In the genomic region with DNA sequence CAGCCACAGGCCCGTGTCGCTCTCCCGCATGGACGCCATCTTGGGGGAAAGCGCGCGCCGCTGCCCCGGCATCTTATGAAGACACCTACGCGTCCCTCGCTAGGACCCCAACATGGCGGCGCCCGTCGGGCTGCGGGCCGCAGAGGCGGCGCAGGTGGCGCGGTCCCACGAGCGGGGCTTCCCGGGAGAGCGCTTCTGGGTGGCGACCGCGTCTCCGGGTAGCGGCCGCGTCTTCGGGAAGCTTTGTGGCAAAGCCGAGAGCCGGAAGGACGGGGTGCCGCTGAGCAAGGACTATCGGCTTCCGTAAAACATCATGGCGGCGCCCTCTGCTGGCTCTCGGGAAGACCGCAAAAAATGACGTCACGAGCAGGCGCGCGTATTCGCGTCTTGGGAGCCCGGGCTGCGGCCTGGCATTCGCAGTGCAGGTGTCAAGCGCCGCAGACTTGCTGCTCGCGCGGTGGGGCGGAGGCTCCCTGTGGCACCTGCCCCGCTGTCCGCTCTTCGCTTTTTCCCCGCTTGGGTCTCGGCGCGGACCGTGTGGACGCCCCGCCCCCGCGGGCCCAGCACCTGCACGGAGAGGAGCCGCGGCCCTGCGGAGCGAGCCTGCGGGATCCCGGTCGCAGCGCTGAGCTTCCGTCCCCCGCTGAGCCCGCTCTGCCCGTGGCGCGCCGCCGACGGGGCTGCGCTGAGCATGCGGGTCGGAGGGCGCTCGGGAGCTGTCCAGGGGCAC, we compare ENCODE assay signal across 8 cellular contexts. TPM values are rescaled to one million over a fixed set of nuclear protein-coding genes. Genes with fewer than 3 reads are reported as not detected.
DNase-seq lines count a peak whose midpoint lies in the region; ATAC-seq and TF ChIP-seq lines count a peak whose summit lies in the region.

A gene (minus strand): TSS at position 54 of the 730 bp plus-strand sequence. CDS start 15 bp downstream, at position 39.

- peaks cover 4% of the 10 kb centered on the region for H3K9me1 ChIP-seq in IMR-90 (ENCODE audit: insufficient read depth, low read length)

- H4K91ac ChIP-seq in IMR-90 (ENCODE audit: insufficient read depth, low read depth, low read length), result peak within 1 kb of the TSS; percentile 93; the same call in 1 of the 2 replicates

- no peak within 1 kb of the TSS for H2BK15ac ChIP-seq in IMR-90 (ENCODE audit: low read depth, low read length)

- H2AFZ ChIP-seq in IMR-90 (replicated peaks; ENCODE audit: low read length, poor library complexity), result peak within 1 kb of the TSS; percentile 100
- peak within 1 kb of the TSS; percentile 75 for H2AFZ ChIP-seq in OCI-LY7 (ENCODE audit: low read length)

- H3K23ac ChIP-seq in IMR-90 (ENCODE audit: low read depth, low read length), result peak within 1 kb of the TSS; percentile 86

- H3K36me3 ChIP-seq in IMR-90 (ENCODE audit: control insufficient read depth, insufficient read depth, low read length) (peaks cover 6% of the 10 kb centered on the region), OCI-LY7 (ENCODE audit: insufficient read depth, low read length) (peaks cover 31% of the 10 kb centered on the region), mucosa of descending colon (ENCODE audit: low read depth) (no peaks in the 10 kb centered on the region)

- WGBS in IMR-90 (ENCODE audit: extremely low coverage in 2 of 2, insufficient read length in 1 of 2), 2 experiments, result 1% methylated on average over 56 of the region's 95 CpGs; no CpG with 5 or more reads in 1 of the 2 experiments

- H3K4ac ChIP-seq in IMR-90 (ENCODE audit: low read depth, low read length), result peak within 1 kb of the TSS; percentile 91

- peaks cover 20 to 39% of the 10 kb centered on the region in 2 experiments for H3K79me1 ChIP-seq in IMR-90 (ENCODE audit: low read depth in 1 of 2, low read length in 2 of 2)

- TF ChIP-seq RAD21 in IMR-90 (IDR thresholded peaks at IDR 0.05; ENCODE audit: low read length), result no peak

- peak within 1 kb of the TSS; percentile 86 for H3K14ac ChIP-seq in IMR-90 (replicated peaks; ENCODE audit: low read depth, low read length)

- H4K8ac ChIP-seq in IMR-90 (ENCODE audit: low read depth in 2 of 2, low read length in 2 of 2), result peak within 1 kb of the TSS; percentile 90 to 100

- H4K20me1 ChIP-seq in IMR-90 (ENCODE audit: insufficient read depth, low read length), result peaks cover 19% of the 10 kb centered on the region
- H4K20me1 ChIP-seq in OCI-LY7 (ENCODE audit: insufficient read depth, low read length), result peaks cover 6% of the 10 kb centered on the region; the same call in 1 of the 2 replicates

- H3K4me3 ChIP-seq in IMR-90 (ENCODE audit: insufficient read depth, low read depth, low read length) (peak within 1 kb of the TSS; percentile 100), OCI-LY7 (ENCODE audit: low read depth, low read length, poor library complexity, severe bottlenecking) (peak within 1 kb of the TSS; percentile 97), mucosa of descending colon (peak within 1 kb of the TSS; percentile 93)

- POLR2A ChIA-PET in IMR-90 (lab: Charles Lee; ENCODE audit: unreplicated experiment), result no interaction called here
- POLR2A ChIA-PET in OCI-LY7 (lab: Charles Lee), result interaction anchor here (0.6 to 1.5 kb wide), 7 partner anchors 9 to 559 kb away, joined by 3 to 8 read pairs (median 4); no protein-coding TSS in a partner anchor

- H2AK9ac ChIP-seq in IMR-90 (replicated peaks; ENCODE audit: low read depth, low read length, poor library complexity), result peak within 1 kb of the TSS; percentile 91

- in situ Hi-C loops in IMR-90 (cut with MboI; ENCODE audit: low sequenced_read_pairs), result no loop called here

- DNase-seq in DMS153 (lab: John Stamatoyannopoulos, UW) (peak; percentile 73), IMR-90 (peak; percentile 91), OCI-LY7 (ENCODE audit: low spot score) (peak; percentile 98), activated T-cell treated with anti-CD3 and anti-CD28 coated beads for 4 hours (peak; percentile 93), epithelial cell of prostate (ENCODE audit: low read depth, low spot score) (peak; percentile 73), mucosa of descending colon (peak; percentile 96 to 98 (median 97))
- DNase-seq in stimulated activated CD8-positive, alpha-beta memory T cell treated with anti-CD3 and anti-CD28 coated beads, Interleukin-4, amount 100 ng/mL, for 1 hour (ENCODE audit: low read depth in 2 of 2, low spot score in 1 of 2), result peak; percentile 90 to 93

- CTCF ChIA-PET in IMR-90 (lab: Yijun Ruan, JAX) (no interaction called here), OCI-LY7 (lab: Charles Lee; ENCODE audit: unreplicated experiment) (no interaction called here)

- no peaks in the 10 kb centered on the region for H3K27me3 ChIP-seq in IMR-90 (ENCODE audit: control insufficient read depth, insufficient read depth, low read length)

- H3K9me2 ChIP-seq in OCI-LY7 (ENCODE audit: insufficient read depth, low read length), result no peaks in the 10 kb centered on the region

- peak; percentile 18; the same call in 1 of the 2 replicates for TF ChIP-seq POLR2A in IMR-90 (IDR thresholded peaks at IDR 0.05; ENCODE audit: low read depth, low read length)

- H3K4me2 ChIP-seq in IMR-90 (ENCODE audit: low read depth, low read length) (peak within 1 kb of the TSS; percentile 78), OCI-LY7 (ENCODE audit: low read length) (peak within 1 kb of the TSS; percentile 79)

- intact Hi-C loops in IMR-90 (cut with micrococcal nuclease) (no loop called here), OCI-LY7 (cut with micrococcal nuclease; ENCODE audit: unreplicated experiment) (loop anchor here (5.0 kb wide), 1 partner anchor 233 kb away; a partner anchor contains a TSS), mucosa of descending colon (cut with DNase I, micrococcal nuclease) (no loop called here)

- H2BK20ac ChIP-seq in IMR-90 (ENCODE audit: low read depth, low read length), result no peak within 1 kb of the TSS

- TF ChIP-seq CTCF in IMR-90 (conservative IDR thresholded peaks at IDR 0.05; ENCODE audit: low read depth, low read length) (peak; percentile 24), OCI-LY7 (conservative IDR thresholded peaks at IDR 0.05; ENCODE audit: low read length) (no peak), mucosa of descending colon (IDR thresholded peaks at IDR 0.05) (peak; percentile 68)

- dilution Hi-C loops in IMR-90 (cut with HindIII; ENCODE audit: low sequenced_read_pairs, unreplicated experiment), result no loop called here

- H2BK120ac ChIP-seq in IMR-90 (ENCODE audit: low read depth, low read length), result peak within 1 kb of the TSS; percentile 87; the same call in 1 of the 2 replicates

- H3K56ac ChIP-seq in IMR-90 (ENCODE audit: extremely low read depth, insufficient read depth, low read length), result peak within 1 kb of the TSS; percentile 62; the same call in 1 of the 2 replicates

- peak within 1 kb of the TSS; percentile 99 for H4K5ac ChIP-seq in IMR-90 (ENCODE audit: low read depth, low read length)

- peak within 1 kb of the TSS; percentile 90 for H2AK5ac ChIP-seq in IMR-90 (ENCODE audit: low read depth, low read length)

- ATAC-seq in GM21529 (IDR thresholded peaks at IDR 0.05; ENCODE audit: unreplicated experiment), result peak; percentile 77
- peak; percentile 95 for ATAC-seq in IMR-90 (ENCODE audit: low read depth)
- peak; percentile 92 for ATAC-seq in mucosa of descending colon

- peak within 1 kb of the TSS; percentile 100 for H3K9ac ChIP-seq in IMR-90 (ENCODE audit: low read depth, low read length)

- H3K9me3 ChIP-seq in IMR-90 (ENCODE audit: control insufficient read depth, insufficient read depth, low read length) (no peaks in the 10 kb centered on the region), OCI-LY7 (ENCODE audit: low read length) (no peaks in the 10 kb centered on the region), mucosa of descending colon (no peaks in the 10 kb centered on the region)

- peak within 1 kb of the TSS; percentile 98 for H3K18ac ChIP-seq in IMR-90 (ENCODE audit: low read depth, low read length)

- H3K79me2 ChIP-seq in OCI-LY7 (ENCODE audit: insufficient read depth, low read depth, low read length), result peaks cover 42% of the 10 kb centered on the region

- no TSS peak for BruUV-seq in IMR-90 (replicated peaks; lab: Mats Ljungman, UMichigan)
- no TSS peak for BruUV-seq in OCI-LY7 (replicated peaks; lab: Mats Ljungman, UMichigan)

- H3K27ac ChIP-seq in IMR-90 (ENCODE audit: insufficient read depth, low read length), result peak within 1 kb of the TSS; percentile 98
- H3K27ac ChIP-seq in OCI-LY7 (ENCODE audit: low read depth, low read length, poor library complexity, severe bottlenecking), result peak within 1 kb of the TSS; percentile 76
- peak within 1 kb of the TSS; percentile 87 for H3K27ac ChIP-seq in epithelial cell of prostate

- peak within 1 kb of the TSS; percentile 97 for H2BK5ac ChIP-seq in IMR-90 (ENCODE audit: low read depth, low read length, poor library complexity, severe bottlenecking)

- H3K4me1 ChIP-seq in IMR-90 (ENCODE audit: control insufficient read depth, insufficient read depth, low read length) (peaks cover 6% of the 10 kb centered on the region; the same call in 1 of the 2 replicates), OCI-LY7 (ENCODE audit: insufficient read depth, low read length, poor library complexity, severe bottlenecking) (peaks cover 23% of the 10 kb centered on the region), mucosa of descending colon (ENCODE audit: low read depth) (peaks cover 14% of the 10 kb centered on the region)

TF ChIP-seq in IMR-90, 13 proteins besides CTCF, POLR2A, EP300 and RAD21:
- TF ChIP-seq MXI1 (IDR thresholded peaks at IDR 0.05; ENCODE audit: borderline replicate concordance, low read depth, low read length), result peak; percentile 54; the same call in 1 of the 2 replicates
- TF ChIP-seq RCOR1 (IDR thresholded peaks at IDR 0.05; ENCODE audit: insufficient replicate concordance, low read length), result peak; percentile 63
- TF ChIP-seq SMC3 (IDR thresholded peaks at IDR 0.05; ENCODE audit: low read depth, low read length), result no peak

RNA-seq across cellular contexts. Expression of the gene that starts here (rescaled TPM):
- total RNA-seq in IMR-90 (2012; rRNA removed), result 4.3 and 5.8 TPM in 2 replicates
- 21.9 and 23.4 TPM in 2 replicates for polyA plus RNA-seq in IMR-90 (2012; rRNA removed)
- 15.8 and 24.7 TPM in 2 replicates for polyA plus RNA-seq in IMR-90 (2012; cell fraction: cytosol; rRNA removed)
- 32.1 and 61.2 TPM in 2 replicates for polyA plus RNA-seq in IMR-90 (2012; cell fraction: nucleus; rRNA removed; ENCODE audit: low replicate concordance)
- total RNA-seq in OCI-LY7 (2014; rRNA removed; shearing (Covaris generic)), result 43.5 and 45.5 TPM in 2 replicates
- total RNA-seq in OCI-LY7 (2022), result 45.7 and 53.4 TPM in 2 replicates
- 10 to 100 TPM; 31.1 to 34.2 (median 31.5) TPM for total RNA-seq in mucosa of descending colon

Comparison
In these comparisons a context has a peak if more than half of its experiments do, and no peak if none do; other contexts are left out.
1. Peak in every context shown above with its lines: DNase-seq, ATAC-seq, H3K4me3 ChIP-seq and H3K27ac ChIP-seq.